Comparison of ENCODE assay signal across 12 cellular contexts in genomic region chr3:30641612-30642251, GRCh38. TPM values are rescaled to one million over a fixed set of nuclear protein-coding genes. Genes with fewer than 3 reads are reported as not detected.
DNase-seq lines count a peak whose midpoint lies in the region; ATAC-seq and TF ChIP-seq lines count a peak whose summit lies in the region.
"Had no signal": no experiment of that assay in that cellular context is flagged by ENCODE, and none has a peak within 500 bp of the region (broad histone marks: within the 10 kb centered on the region; RNA-seq: fewer than 3 reads in every experiment).

No MANE protein-coding gene starts in this region.

- CTCF ChIA-PET in activated B cell treated with CpG ODN at 0.5 μM for 24 hours (lab: Charles Lee) = interaction anchor here (1.3 to 2.8 kb wide), 3 partner anchors 13 to 443 kb away, joined by 4 to 12 read pairs (median 7); partner anchors contain the start of gene TGFBR2

- peak overlapping the region; percentile 91 for H3K27ac Mint-ChIP-seq in activated B cell treated with CpG ODN at 0.5 μM for 24 hours

- TF ChIP-seq CTCF in left ventricle myocardium inferior (IDR thresholded peaks at IDR 0.05; ENCODE audit: borderline replicate concordance) (no peak), activated B cell treated with CpG ODN at 0.5 μM for 24 hours (IDR thresholded peaks at IDR 0.05) (no peak), upper lobe of right lung (IDR thresholded peaks at IDR 0.05) (no peak), lower leg skin (IDR thresholded peaks at IDR 0.05) (no peak)

- ATAC-seq in Right ventricle myocardium inferior (no peak), activated B cell treated with CpG ODN at 0.5 μM for 24 hours (ENCODE audit: low read depth) (no peak), upper lobe of right lung (no peak)

- no peak overlapping the region for H2BK120ac ChIP-seq in mesendoderm (ENCODE audit: low read depth, low read length)

- H2BK15ac ChIP-seq in mesendoderm (replicated peaks; ENCODE audit: low read depth) = no peak overlapping the region

- no peaks in the 10 kb centered on the region for H3K9me3 Mint-ChIP-seq in activated B cell treated with CpG ODN at 0.5 μM for 24 hours

- H2AK5ac ChIP-seq in mesendoderm (ENCODE audit: low read length) = no peak overlapping the region

- H3K27me3 ChIP-seq in left ventricle myocardium inferior (ENCODE audit: low read depth) (no peaks in the 10 kb centered on the region), mesendoderm (ENCODE audit: insufficient read depth, low read length, poor library complexity) (no peaks in the 10 kb centered on the region), upper lobe of right lung (no peaks in the 10 kb centered on the region)

- intact Hi-C loops in left ventricle myocardium inferior (cut with micrococcal nuclease) (no loop called here), Right ventricle myocardium inferior (cut with DNase I) (no loop called here), activated B cell treated with CpG ODN at 0.5 μM for 24 hours (cut with micrococcal nuclease) (loop anchor here (5.0 to 10.0 kb wide), 2 partner anchors 36 to 1793 kb away; no protein-coding TSS in a partner anchor), upper lobe of right lung (cut with DNase I) (no loop called here), lower leg skin (cut with DNase I; ENCODE audit: low total_unique reads) (no loop called here)

- H3K9me3 ChIP-seq in left ventricle myocardium inferior (replicated peaks) (no peaks in the 10 kb centered on the region), upper lobe of right lung (no peaks in the 10 kb centered on the region)
- H3K9me3 ChIP-seq: SK-N-SH had no signal

- peaks cover 3% of the 10 kb centered on the region for H3K79me2 ChIP-seq in mesendoderm (ENCODE audit: control insufficient read depth, insufficient read depth, low read length)

- no peak overlapping the region for H4K5ac ChIP-seq in mesendoderm (ENCODE audit: low read length)

- H3K36me3 Mint-ChIP-seq in activated B cell treated with CpG ODN at 0.5 μM for 24 hours (ENCODE audit: low read depth) = peaks cover 56% of the 10 kb centered on the region

- H3K4ac ChIP-seq in mesendoderm (ENCODE audit: low read depth, low read length) = no peak overlapping the region

- no peak overlapping the region for H2BK5ac ChIP-seq in mesendoderm (ENCODE audit: low read length)

- peaks cover 6% of the 10 kb centered on the region for H3K79me1 ChIP-seq in mesendoderm (ENCODE audit: low read length)

- H3K23ac ChIP-seq in mesendoderm (ENCODE audit: low read length) = no peak overlapping the region

- DNase-seq in left ventricle myocardium inferior = no peak
- DNase-seq in Right ventricle myocardium inferior (ENCODE audit: missing footprints) = no peak
- DNase-seq in activated B cell treated with CpG ODN at 0.5 μM for 24 hours = no peak
- peak; percentile 20 for DNase-seq in mesendoderm
- DNase-seq in upper lobe of right lung = no peak
- no peak for DNase-seq in lower leg skin (ENCODE audit: low spot score in 2 of 2)
- no peak for DNase-seq in middle frontal gyrus (ENCODE audit: extremely low spot score, low spot score)
- no peak for DNase-seq in NCI-H1436 treated with DMSO at 0.1 percent for 48 hours (lab: John Stamatoyannopoulos, UW)
- DNase-seq: NCI-H524; SK-N-SH; stimulated activated CD4-positive, alpha-beta T cell treated with anti-CD3 and anti-CD28 coated beads, Interleukin-2, amount 100 ng/mL, for 24 hours had no signal

- H3K36me3 ChIP-seq in left ventricle myocardium inferior (peaks cover 23% of the 10 kb centered on the region), mesendoderm (ENCODE audit: control insufficient read depth, insufficient read depth, low read length) (no peaks in the 10 kb centered on the region), upper lobe of right lung (peaks cover 27% of the 10 kb centered on the region)

- no peak overlapping the region for H3K4me2 ChIP-seq in mesendoderm (ENCODE audit: low read length)
- H3K4me2 ChIP-seq: SK-N-SH had no signal

- H3K56ac ChIP-seq in mesendoderm (ENCODE audit: low read length) = no peak overlapping the region

- POLR2A ChIA-PET in activated B cell treated with CpG ODN at 0.5 μM for 24 hours (lab: Charles Lee) = interaction anchor here (0.9 to 5.0 kb wide), 11 partner anchors 8 to 34 kb away, joined by 3 to 42 read pairs (median 6); partner anchors contain the start of gene TGFBR2

- H3K4me1 Mint-ChIP-seq in activated B cell treated with CpG ODN at 0.5 μM for 24 hours = peaks cover 99% of the 10 kb centered on the region

- H3K4me1 ChIP-seq in left ventricle myocardium inferior (peaks cover 100% of the 10 kb centered on the region), mesendoderm (ENCODE audit: control insufficient read depth, low read depth, low read length) (peaks cover 5% of the 10 kb centered on the region), upper lobe of right lung (peaks cover 92% of the 10 kb centered on the region)

- H3K18ac ChIP-seq in mesendoderm (ENCODE audit: low read length) = no peak overlapping the region

- H4K8ac ChIP-seq in mesendoderm (ENCODE audit: low read depth, low read length) = no peak overlapping the region

- WGBS in mesendoderm (ENCODE audit: extremely low coverage, insufficient coverage, low lambda C conversion rate) = no CpG with 5 or more reads among the region's 6 CpGs
- WGBS in lower leg skin, 2 donors = 80 to 91% methylated on average over 6 of the region's 6 CpGs

- H3K9ac ChIP-seq in mesendoderm (ENCODE audit: low read length) = no peak overlapping the region
- H3K9ac ChIP-seq: SK-N-SH had no signal

- H3K4me3 ChIP-seq in left ventricle myocardium inferior (no peak overlapping the region), mesendoderm (ENCODE audit: low read length) (no peak overlapping the region), upper lobe of right lung (no peak overlapping the region), lower leg skin (ENCODE audit: low read depth, poor library complexity, severe bottlenecking) (no peak overlapping the region)

- H3K27me3 Mint-ChIP-seq in activated B cell treated with CpG ODN at 0.5 μM for 24 hours = no peaks in the 10 kb centered on the region

- peak overlapping the region; percentile 30 for H3K4me3 Mint-ChIP-seq in activated B cell treated with CpG ODN at 0.5 μM for 24 hours

- TF ChIP-seq POLR2A in lower leg skin (IDR thresholded peaks at IDR 0.05) = no peak

- H3K27ac ChIP-seq in left ventricle myocardium inferior (replicated peaks) = peak overlapping the region; percentile 85
- H3K27ac ChIP-seq in mesendoderm (ENCODE audit: low read depth, low read length) = no peak overlapping the region
- H3K27ac ChIP-seq in upper lobe of right lung = peak overlapping the region; percentile 74
- H3K27ac ChIP-seq: C4-2B had no signal

RNA-seq across cellular contexts. Expression of gene TGFBR2, which starts 35.3 kb away (rescaled TPM):
- total RNA-seq in left ventricle myocardium inferior = 144 TPM
- total RNA-seq in Right ventricle myocardium inferior = 186 TPM
- total RNA-seq in activated B cell treated with CpG ODN at 0.5 μM for 24 hours = 99.1 and 104 TPM in 2 replicates
- polyA plus RNA-seq in mesendoderm (2013, experiment 1 of 2) = 2.6 TPM
- polyA plus RNA-seq in mesendoderm (2013, experiment 2 of 2) = 2.6 TPM
- 329 TPM for total RNA-seq in upper lobe of right lung
- total RNA-seq in lower leg skin = 100 to 1,000 TPM in 1 of 4 donors, 10 to 100 TPM in 3; 57.8 to 109 (median 71.4) TPM
